In genomic region chr22:26635117-26635516, GRCh38 we compare ENCODE assay signal across 39 cellular contexts. TPM values are rescaled to one million over a fixed set of nuclear protein-coding genes. Genes with fewer than 3 reads are reported as not detected.
"Had no signal": no experiment of that assay in that cellular context is flagged by ENCODE, and none has a peak within 500 bp of the region (broad histone marks: within the 10 kb centered on the region; RNA-seq: fewer than 3 reads in every experiment).

No MANE protein-coding gene starts in this region.

- H3K27me3 ChIP-seq: adrenal gland, body of pancreas, brain microvascular endothelial cell had no signal

- DNase-seq: activated B cell treated with CpG ODN at 0.5 μM for 24 hours; activated CD4-positive, alpha-beta memory T cell treated with anti-CD3 and anti-CD28 coated beads for 36 hours; activated CD4-positive, alpha-beta T cell treated with anti-CD3 and anti-CD28 coated beads for 4 hours; activated CD4-positive, alpha-beta T cell treated with anti-CD3 and anti-CD28 coated beads, Interleukin-2, amount 10 ng/mL, durations not matched to agents 24 days and 14 days; activated CD4-positive, alpha-beta T cell treated with anti-CD3 and anti-CD28 coated beads, Interleukin-2, amount 50 U/mL, for 1 hour; activated CD4-positive, alpha-beta T cell treated with anti-CD3 and anti-CD28 coated beads, Interleukin-2, amount 50 U/mL, for 4 hours; activated CD4-positive, CD25-positive, alpha-beta regulatory T cell treated with anti-CD3 and anti-CD28 coated beads, Interleukin-2, amount 50 U/mL, for 72 hours; activated CD8-positive, alpha-beta memory T cell treated with anti-CD3 and anti-CD28 coated beads, Interleukin-2, amount 50 U/mL, for 4 hours; activated CD8-positive, alpha-beta T cell treated with anti-CD3 and anti-CD28 coated beads for 36 hours; activated effector memory CD4-positive, alpha-beta T cell treated with anti-CD3 and anti-CD28 coated beads, Interleukin-2, amount 50 U/mL, for 16 hours; activated gamma-delta T cell treated with Interleukin-2 at 50 U/mL for 16 hours; activated naive CD4-positive, alpha-beta T cell; activated naive CD4-positive, alpha-beta T cell treated with anti-CD3 and anti-CD28 coated beads for 36 hours; activated naive CD4-positive, alpha-beta T cell treated with anti-CD3 and anti-CD28 coated beads, Interleukin-2, amount 50 U/mL, for 16 hours; activated naive CD8-positive, alpha-beta T cell treated with anti-CD3 and anti-CD28 coated beads for 36 hours; activated T-cell treated with anti-CD3 and anti-CD28 coated beads for 4 hours; activated T-cell treated with anti-CD3 and anti-CD28 coated beads, Interleukin-2, amount 50 U/mL, for 1 hour; activated T-cell treated with anti-CD3 and anti-CD28 coated beads, Interleukin-2, amount 50 U/mL, for 4 hours; activated T-cell treated with anti-CD3 and anti-CD28 coated beads, Interleukin-2, amount 50 U/mL, for 72 hours; adrenal gland; amniotic stem cell; aorta; body of pancreas; brain microvascular endothelial cell; central memory CD4-positive, alpha-beta T cell; T-helper 2 cell; T-helper 9 cell had no signal

- H3K4me1 ChIP-seq: adrenal gland, body of pancreas, breast epithelium had no signal

- H3K4me3 Mint-ChIP-seq: activated B cell treated with CpG ODN at 0.5 μM for 24 hours; activated CD4-positive, alpha-beta memory T cell treated with anti-CD3 and anti-CD28 coated beads for 36 hours; activated CD4-positive, alpha-beta T cell treated with anti-CD3 and anti-CD28 coated beads, Interleukin-2, amount 10 ng/mL, durations not matched to agents 24 days and 14 days; activated CD8-positive, alpha-beta T cell treated with anti-CD3 and anti-CD28 coated beads for 36 hours; activated naive CD4-positive, alpha-beta T cell treated with anti-CD3 and anti-CD28 coated beads for 36 hours; activated naive CD8-positive, alpha-beta T cell treated with anti-CD3 and anti-CD28 coated beads for 36 hours; activated T-cell treated with anti-CD3 and anti-CD28 coated beads, Interleukin-2, amount 50 U/mL, for 4 hours; activated T-cell treated with anti-CD3 and anti-CD28 coated beads, Interleukin-2, amount 50 U/mL, for 72 hours; activated T-helper 1 cell treated with anti-CD3 and anti-CD28 coated beads, Interleukin-12 subunit alpha, Interleukin-12 subunit beta, Interleukin-2, Interleukin-4 antibody, amounts not matched to agents 30 ng/mL and 10 ng/mL and 1 ng/mL, durations not matched to agents 14 hours and 24 hours and 36 hours; activated T-helper 17 cell treated with anti-CD3 and anti-CD28 coated beads, Interleukin-2, amount 50 U/mL, for 72 hours; T-helper 2 cell treated with Interferon-gamma antibody and Interleukin-4, amounts not matched to agents 5 μg/mL and 100 μg/mL, for 36 hours had no signal

- H3K27me3 Mint-ChIP-seq: activated CD4-positive, alpha-beta memory T cell treated with anti-CD3 and anti-CD28 coated beads for 36 hours; activated CD8-positive, alpha-beta T cell treated with anti-CD3 and anti-CD28 coated beads for 36 hours; activated naive CD8-positive, alpha-beta T cell treated with anti-CD3 and anti-CD28 coated beads for 36 hours; activated T-helper 17 cell treated with anti-CD3 and anti-CD28 coated beads, Interleukin-2, amount 50 U/mL, for 72 hours had no signal

- H3K4me3 ChIP-seq: adrenal gland, body of pancreas, breast epithelium had no signal

- ATAC-seq: activated CD8-positive, alpha-beta T cell treated with anti-CD3 and anti-CD28 coated beads for 36 hours; activated naive CD4-positive, alpha-beta T cell treated with anti-CD3 and anti-CD28 coated beads, Interleukin-2, amount 50 U/mL, for 72 hours; activated T-cell treated with anti-CD3 and anti-CD28 coated beads, Interleukin-2, amount 50 U/mL, for 4 hours; activated T-cell treated with anti-CD3 and anti-CD28 coated beads, Interleukin-2, amount 50 U/mL, for 72 hours; activated T-helper 17 cell treated with anti-CD3 and anti-CD28 coated beads, Interleukin-2, amount 50 U/mL, for 72 hours; body of pancreas had no signal

- H3K9me3 Mint-ChIP-seq: activated B cell treated with CpG ODN at 0.5 μM for 24 hours; activated CD4-positive, alpha-beta memory T cell treated with anti-CD3 and anti-CD28 coated beads for 36 hours; activated naive CD4-positive, alpha-beta T cell treated with anti-CD3 and anti-CD28 coated beads, Interleukin-2, amount 50 U/mL, for 72 hours; activated naive CD8-positive, alpha-beta T cell treated with anti-CD3 and anti-CD28 coated beads for 36 hours; activated T-cell treated with anti-CD3 and anti-CD28 coated beads, Interleukin-2, amount 50 U/mL, for 4 hours; activated T-cell treated with anti-CD3 and anti-CD28 coated beads, Interleukin-2, amount 50 U/mL, for 72 hours; activated T-helper 1 cell treated with anti-CD3 and anti-CD28 coated beads, Interleukin-12 subunit alpha, Interleukin-12 subunit beta, Interleukin-2, Interleukin-4 antibody, amounts not matched to agents 30 ng/mL and 10 ng/mL and 1 ng/mL, durations not matched to agents 14 hours and 24 hours and 36 hours; activated T-helper 17 cell treated with anti-CD3 and anti-CD28 coated beads, Interleukin-2, amount 50 U/mL, for 72 hours had no signal

- H3K36me3 Mint-ChIP-seq: activated CD4-positive, alpha-beta memory T cell treated with anti-CD3 and anti-CD28 coated beads for 36 hours; activated naive CD4-positive, alpha-beta T cell treated with anti-CD3 and anti-CD28 coated beads, Interleukin-2, amount 50 U/mL, for 72 hours; activated naive CD8-positive, alpha-beta T cell treated with anti-CD3 and anti-CD28 coated beads for 36 hours had no signal

- FAIRE-seq: astrocyte, TTC549 had no signal

- H3K4me1 Mint-ChIP-seq: activated B cell treated with CpG ODN at 0.5 μM for 24 hours had no signal

- H3K9me3 ChIP-seq: adrenal gland, body of pancreas, breast epithelium had no signal

- H3K27ac ChIP-seq: adrenal gland, body of pancreas, brain microvascular endothelial cell, breast epithelium, VCaP had no signal

- H3K27ac Mint-ChIP-seq: activated B cell treated with CpG ODN at 0.5 μM for 24 hours; activated CD4-positive, alpha-beta memory T cell treated with anti-CD3 and anti-CD28 coated beads for 36 hours; activated CD4-positive, alpha-beta T cell treated with anti-CD3 and anti-CD28 coated beads, Interleukin-2, amount 10 ng/mL, durations not matched to agents 24 days and 14 days; activated CD8-positive, alpha-beta T cell treated with anti-CD3 and anti-CD28 coated beads for 36 hours; activated naive CD4-positive, alpha-beta T cell treated with anti-CD3 and anti-CD28 coated beads for 36 hours; activated naive CD4-positive, alpha-beta T cell treated with anti-CD3 and anti-CD28 coated beads, Interleukin-2, amount 50 U/mL, for 72 hours; activated naive CD8-positive, alpha-beta T cell treated with anti-CD3 and anti-CD28 coated beads for 36 hours; activated T-cell treated with anti-CD3 and anti-CD28 coated beads, Interleukin-2, amount 50 U/mL, for 72 hours; activated T-helper 1 cell treated with anti-CD3 and anti-CD28 coated beads, Interleukin-12 subunit alpha, Interleukin-12 subunit beta, Interleukin-2, Interleukin-4 antibody, amounts not matched to agents 30 ng/mL and 10 ng/mL and 1 ng/mL, durations not matched to agents 14 hours and 24 hours and 36 hours; activated T-helper 17 cell treated with anti-CD3 and anti-CD28 coated beads, Interleukin-2, amount 50 U/mL, for 72 hours; T-helper 2 cell treated with Interferon-gamma antibody and Interleukin-4, amounts not matched to agents 5 μg/mL and 100 μg/mL, for 36 hours had no signal

- H3K36me3 ChIP-seq: adrenal gland, brain microvascular endothelial cell, breast epithelium had no signal

RNA-seq across cellular contexts. Expression of gene CRYBA4, which starts 13.4 kb away (rescaled TPM):
- total RNA-seq: activated B cell treated with CpG ODN at 0.5 μM for 24 hours; activated CD4-positive, alpha-beta T cell treated with anti-CD3 and anti-CD28 coated beads, Interleukin-2, amount 10 ng/mL, durations not matched to agents 24 days and 14 days; activated CD8-positive, alpha-beta memory T cell treated with anti-CD3 and anti-CD28 coated beads for 36 hours; activated CD8-positive, alpha-beta T cell treated with anti-CD3 and anti-CD28 coated beads for 36 hours; activated naive CD4-positive, alpha-beta T cell treated with anti-CD3 and anti-CD28 coated beads for 36 hours; activated naive CD4-positive, alpha-beta T cell treated with anti-CD3 and anti-CD28 coated beads, Interleukin-2, amount 50 U/mL, for 72 hours; activated naive CD8-positive, alpha-beta T cell treated with anti-CD3 and anti-CD28 coated beads for 36 hours; activated T-cell treated with anti-CD3 and anti-CD28 coated beads, Interleukin-2, amount 50 U/mL, for 4 hours; activated T-helper 1 cell treated with anti-CD3 and anti-CD28 coated beads, Interleukin-12 subunit alpha, Interleukin-12 subunit beta, Interleukin-2, Interleukin-4 antibody, amounts not matched to agents 30 ng/mL and 10 ng/mL and 1 ng/mL, durations not matched to agents 14 hours and 24 hours and 36 hours; adrenal gland; aorta; body of pancreas; breast epithelium; cardiac septum; cerebellum had no signal
- polyA plus RNA-seq: adrenal gland, aorta had no signal

RNA-seq across cellular contexts. Expression of gene CRYBB1, which starts 17.3 kb away (rescaled TPM):
- total RNA-seq: activated B cell treated with CpG ODN at 0.5 μM for 24 hours; activated CD4-positive, alpha-beta T cell treated with anti-CD3 and anti-CD28 coated beads, Interleukin-2, amount 10 ng/mL, durations not matched to agents 24 days and 14 days; activated CD8-positive, alpha-beta memory T cell treated with anti-CD3 and anti-CD28 coated beads for 36 hours; activated CD8-positive, alpha-beta T cell treated with anti-CD3 and anti-CD28 coated beads for 36 hours; activated naive CD4-positive, alpha-beta T cell treated with anti-CD3 and anti-CD28 coated beads for 36 hours; activated naive CD4-positive, alpha-beta T cell treated with anti-CD3 and anti-CD28 coated beads, Interleukin-2, amount 50 U/mL, for 72 hours; activated naive CD8-positive, alpha-beta T cell treated with anti-CD3 and anti-CD28 coated beads for 36 hours; activated T-cell treated with anti-CD3 and anti-CD28 coated beads, Interleukin-2, amount 50 U/mL, for 4 hours; activated T-cell treated with anti-CD3 and anti-CD28 coated beads, Interleukin-2, amount 50 U/mL, for 72 hours; activated T-helper 1 cell treated with anti-CD3 and anti-CD28 coated beads, Interleukin-12 subunit alpha, Interleukin-12 subunit beta, Interleukin-2, Interleukin-4 antibody, amounts not matched to agents 30 ng/mL and 10 ng/mL and 1 ng/mL, durations not matched to agents 14 hours and 24 hours and 36 hours; activated T-helper 17 cell treated with anti-CD3 and anti-CD28 coated beads, Interleukin-2, amount 50 U/mL, for 72 hours; astrocyte; T-helper 1 cell treated with Interleukin-12 subunit alpha and Interleukin-12 subunit beta and Interleukin-4 antibody, amounts not matched to agents 30 ng/mL and 1 ng/mL, for 36 hours had no signal
